In the genomic region with DNA sequence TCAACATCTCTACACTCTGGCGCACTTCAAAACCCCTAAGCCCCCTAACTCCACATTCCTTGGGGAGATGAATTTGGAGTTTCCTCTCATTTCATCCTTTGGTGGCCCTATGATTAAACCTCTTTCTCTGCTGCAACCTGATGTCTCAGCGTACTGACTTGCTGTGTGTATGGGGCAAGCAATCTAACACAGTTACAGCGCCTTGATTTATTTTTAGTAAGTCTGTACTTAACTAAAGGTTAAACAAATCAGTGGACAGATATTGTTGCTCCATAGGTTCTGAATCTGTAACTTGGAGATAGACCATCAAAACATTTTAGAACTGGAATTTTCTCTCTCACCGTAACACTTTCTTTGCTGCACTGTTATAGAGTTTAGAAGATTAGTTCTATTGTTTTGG, we compare ENCODE assay signal across 26 cellular contexts.
"Had no signal": no experiment of that assay in that cellular context is flagged by ENCODE, and none has a peak within 500 bp of the region (broad histone marks: within the 10 kb centered on the region; RNA-seq: fewer than 3 reads in every experiment).

No MANE protein-coding gene starts in this region.

- FAIRE-seq: pancreas, small intestine, urothelium cell line had no signal

- H3K9me3 ChIP-seq: neutrophil, pancreas, prostate gland, right lobe of liver, sigmoid colon, stomach, thoracic aorta, thyroid gland, tibial nerve, upper lobe of left lung, vagina had no signal

- H3K27ac ChIP-seq: neutrophil, pancreas, prostate gland, right lobe of liver, sigmoid colon, stomach, thoracic aorta, thyroid gland, tibial nerve, upper lobe of left lung, vagina had no signal

- H3K4me1 ChIP-seq: pancreas, prostate gland, right lobe of liver, sigmoid colon, stomach, thyroid gland, tibial nerve, upper lobe of left lung, vagina had no signal

- ATAC-seq: natural killer cell treated with Interleukin-12 subunit alpha and Interleukin-12 subunit beta and Interleukin-15 and Interleukin-18, amount 100 ng/mL, for 72 hours; pancreas; right lobe of liver; stimulated activated effector memory CD8-positive, alpha-beta T cell treated with anti-CD3 and anti-CD28 coated beads, Interleukin-12 subunit alpha, Interleukin-12 subunit beta, amount 100 ng/mL, for 72 hours; stimulated activated naive B cell treated with anti-CD40 and anti-IgM and Interleukin-4, amounts not matched to agents 10 μg/mL and 1 μg/mL and 100 μg/mL, for 72 hours had no signal

- DNase-seq: nephron progenitor cell; nucleus accumbens; pancreas; retina; right cardiac atrium; right lobe of liver; sigmoid colon; small intestine; stimulated activated CD4-positive, alpha-beta T cell treated with anti-CD3 and anti-CD28 coated beads, Interleukin-15, amount 100 ng/mL, for 24 hours; stimulated activated CD4-positive, alpha-beta T cell treated with anti-CD3 and anti-CD28 coated beads, Interleukin-2, amount 100 ng/mL, for 24 hours; stimulated activated CD4-positive, alpha-beta T cell treated with anti-CD3 and anti-CD28 coated beads, Interleukin-2, amount 100 ng/mL, for 48 hours; stimulated activated CD4-positive, alpha-beta T cell treated with anti-CD3 and anti-CD28 coated beads, Interleukin-4, amount 100 ng/mL, for 24 hours; stimulated activated naive B cell treated with anti-CD40 and anti-IgM and Interleukin-4, amounts not matched to agents 10 μg/mL and 1 μg/mL and 100 μg/mL, for 72 hours; stimulated activated naive CD4-positive, alpha-beta T cell treated with Interleukin-2 at 50 U/mL for 16 hours; stomach; thyroid gland; trophoblast cell; upper lobe of left lung had no signal

- H3K27me3 ChIP-seq: neutrophil, pancreas, right lobe of liver, sigmoid colon, stomach, thyroid gland, tibial nerve, upper lobe of left lung, vagina had no signal

- H3K4me3 ChIP-seq: pancreas, prostate gland, right lobe of liver, sigmoid colon, stomach, thoracic aorta, thyroid gland, tibial nerve, upper lobe of left lung, vagina had no signal

- H3K36me3 ChIP-seq: neutrophil, pancreas, prostate gland, right lobe of liver, sigmoid colon, stomach, thoracic aorta, thyroid gland, tibial nerve, upper lobe of left lung, vagina had no signal
